In the genomic region with DNA sequence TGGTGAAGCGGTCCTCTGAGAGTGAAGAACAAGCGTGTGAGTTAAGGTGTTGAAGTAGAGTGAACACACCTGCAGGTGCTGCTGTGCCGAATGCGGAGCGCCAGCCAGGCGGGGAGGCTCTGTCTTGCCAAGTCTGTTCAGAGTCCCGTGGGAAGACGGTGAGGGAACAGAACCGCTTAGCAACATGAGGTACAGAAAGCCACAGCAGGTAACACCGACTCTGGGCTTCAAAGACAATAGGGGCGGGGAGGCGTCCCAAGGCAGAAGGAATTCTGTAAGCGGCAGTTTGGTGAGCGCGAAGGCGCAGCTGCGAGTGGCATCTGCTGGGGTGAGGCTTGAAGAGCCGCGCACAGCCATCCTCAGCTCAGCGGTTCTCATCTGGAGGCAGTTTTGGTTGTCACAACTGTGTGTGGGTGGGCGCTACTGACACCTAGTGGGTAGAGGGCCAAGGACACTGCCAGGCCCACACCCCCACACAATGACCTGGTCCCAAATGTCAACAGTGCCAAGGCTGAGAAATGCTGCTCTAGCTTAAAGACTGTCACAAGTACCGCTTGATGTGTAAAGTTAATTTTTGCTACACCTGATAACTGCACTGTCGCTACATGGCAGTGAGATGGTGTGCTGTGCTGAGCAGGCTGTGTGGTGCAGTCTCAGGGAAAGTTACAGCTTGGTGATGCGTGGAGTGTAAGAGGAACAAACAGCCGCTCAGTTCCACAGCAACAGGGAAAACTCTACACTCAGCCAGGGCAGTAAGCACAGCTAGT, we compare ENCODE assay signal across 9 cellular contexts.
DNase-seq lines count a peak whose midpoint lies in the region; ATAC-seq, FAIRE-seq and TF ChIP-seq lines count a peak whose summit lies in the region.
"Had no signal": no experiment of that assay in that cellular context is flagged by ENCODE, and none has a peak within 500 bp of the region (broad histone marks: within the 10 kb centered on the region; RNA-seq: fewer than 3 reads in every experiment).

No MANE protein-coding gene starts in this region.

- H3K9me3 ChIP-seq in SJSA1 (replicated peaks) = no peaks in the 10 kb centered on the region
- no peaks in the 10 kb centered on the region for H3K9me3 ChIP-seq in neural progenitor cell (ENCODE audit: low read depth)

- FAIRE-seq in HTR-8/SVneo (lab: Jason Lieb, UNC) = peak; percentile 78
- FAIRE-seq: A204.1 had no signal

- H3K9ac ChIP-seq in neural progenitor cell = no peak overlapping the region

- H3K4me3 ChIP-seq in SJSA1 (no peak overlapping the region), neural progenitor cell (no peak overlapping the region)

- peaks cover 12% of the 10 kb centered on the region for H3K4me1 Mint-ChIP-seq in neural progenitor cell

- no peak overlapping the region for H3K4me2 ChIP-seq in neural progenitor cell

- TF ChIP-seq POLR2A in erythroblast (IDR thresholded peaks at IDR 0.05; ENCODE audit: low read length) = no peak

- H3K27me3 ChIP-seq in SJSA1 (replicated peaks) (no peaks in the 10 kb centered on the region), neural progenitor cell (no peaks in the 10 kb centered on the region)

- H4K20me1 ChIP-seq in neural progenitor cell (ENCODE audit: low read depth) = peaks cover 33% of the 10 kb centered on the region

- peak; percentile 63 for ATAC-seq in GM19043 (IDR thresholded peaks at IDR 0.05; ENCODE audit: low read depth, unreplicated experiment)

- H3K79me2 ChIP-seq in neural progenitor cell (ENCODE audit: low read depth) = no peaks in the 10 kb centered on the region

- peak overlapping the region; percentile 70 for H3K27ac Mint-ChIP-seq in neural progenitor cell

- no peak overlapping the region for H2AFZ ChIP-seq in neural progenitor cell (replicated peaks)

- H3K9me3 Mint-ChIP-seq in neural progenitor cell = no peaks in the 10 kb centered on the region

- TF ChIP-seq CTCF in neural progenitor cell (IDR thresholded peaks at IDR 0.05) = peak; percentile 57

- H3K4me1 ChIP-seq in SJSA1 (replicated peaks) (no peaks in the 10 kb centered on the region), neural progenitor cell (no peaks in the 10 kb centered on the region)

- H3K4me3 Mint-ChIP-seq in neural progenitor cell = no peak overlapping the region

- peaks cover 2% of the 10 kb centered on the region for H3K27me3 Mint-ChIP-seq in neural progenitor cell (ENCODE audit: insufficient read depth, low read depth)

- DNase-seq in DMS 273 (lab: John Stamatoyannopoulos, UW; ENCODE audit: unreplicated experiment) (peak; percentile 75), DMS 273 treated with DMSO at 0.1 percent for 48 hours (lab: John Stamatoyannopoulos, UW) (no peak), HTR-8/SVneo (ENCODE audit: insufficient read length, low spot score) (peak; percentile 34), SJSA1 (ENCODE audit: low read depth in 1 of 2, low spot score in 2 of 2) (peak; percentile 18 to 64), erythroblast (lab: John Stamatoyannopoulos, UW) (peak; percentile 49 to 58), neural progenitor cell (ENCODE audit: low spot score) (peak; percentile 79), NCI-H2081 treated with DMSO at 0.1 percent for 48 hours (lab: John Stamatoyannopoulos, UW) (no peak)

- H3K27ac ChIP-seq in SJSA1 (no peak overlapping the region), neural progenitor cell (peak overlapping the region; percentile 5)

- peaks cover 48% of the 10 kb centered on the region for H3K36me3 Mint-ChIP-seq in neural progenitor cell

- H3K36me3 ChIP-seq in SJSA1 (no peaks in the 10 kb centered on the region), neural progenitor cell (peaks cover 11% of the 10 kb centered on the region)

- peaks cover 18% of the 10 kb centered on the region for H3F3A ChIP-seq in neural progenitor cell (ENCODE audit: low read depth)

Comparison
In these comparisons a context has a peak if more than half of its experiments do, and no peak if none do; other contexts are left out.
1. DNase-seq: peak in DMS 273 (single experiment), HTR-8/SVneo (single experiment), SJSA1 (2 of 2), erythroblast (2 of 2) and neural progenitor cell (single experiment); none in DMS 273 treated with DMSO at 0.1 percent for 48 hours (single experiment) and NCI-H2081 treated with DMSO at 0.1 percent for 48 hours (single experiment).